23 cellular contexts compared by ENCODE assay signal in genomic region chr21:45014747-45015468, GRCh38. TPM values are rescaled to one million over a fixed set of nuclear protein-coding genes. Genes with fewer than 3 reads are reported as not detected.
A peak's percentile ranks its signal among the peaks of the same experiment; 100 is the strongest.
DNase-seq lines count a peak whose midpoint lies in the region; ATAC-seq and TF ChIP-seq lines count a peak whose summit lies in the region.
"Had no signal": no experiment of that assay in that cellular context is flagged by ENCODE, and none has a peak within 500 bp of the region (broad histone marks: within the 10 kb centered on the region; RNA-seq: fewer than 3 reads in every experiment).

No MANE protein-coding gene starts in this region.

- peaks cover 5% of the 10 kb centered on the region for H3K4me1 Mint-ChIP-seq in memory B cell
- peaks cover 7% of the 10 kb centered on the region for H3K4me1 Mint-ChIP-seq in activated T-cell treated with anti-CD3 and anti-CD28 coated beads, Interleukin-2, amount 50 U/mL, for 4 hours (ENCODE audit: low read depth)

- H3K4me3 Mint-ChIP-seq in memory B cell, result peak overlapping the region; percentile 35
- no peak overlapping the region for H3K4me3 Mint-ChIP-seq in activated T-cell treated with anti-CD3 and anti-CD28 coated beads, Interleukin-2, amount 50 U/mL, for 4 hours
- H3K4me3 Mint-ChIP-seq: activated CD4-positive, alpha-beta T cell treated with anti-CD3 and anti-CD28 coated beads, Interleukin-2, amount 10 ng/mL, durations not matched to agents 24 days and 14 days; activated CD8-positive, alpha-beta memory T cell treated with anti-CD3 and anti-CD28 coated beads, Interleukin-2, amount 10 ng/mL, durations not matched to agents 7 days and 5 days; activated T-helper 17 cell treated with anti-CD3 and anti-CD28 coated beads, Interleukin-2, amount 50 U/mL, for 72 hours; T-helper 17 cell had no signal

- H3K9me3 ChIP-seq in right atrium auricular region, result no peaks in the 10 kb centered on the region
- H3K9me3 ChIP-seq in spleen, result no peaks in the 10 kb centered on the region
- H3K9me3 ChIP-seq in esophagus squamous epithelium, result no peaks in the 10 kb centered on the region
- no peaks in the 10 kb centered on the region for H3K9me3 ChIP-seq in HAP-1
- H3K9me3 ChIP-seq: BE2C, MG63, SK-N-SH, upper lobe of left lung had no signal

- DNase-seq in left ventricle myocardium superior (peak; percentile 6), right atrium auricular region (ENCODE audit: low spot score) (no peak), RWPE1 (ENCODE audit: low spot score) (no peak), memory B cell (ENCODE audit: low spot score in 2 of 2) (no peak), spleen (peak; percentile 32), esophagus squamous epithelium (lab: John Stamatoyannopoulos, UW) (no peak), HAP-1 (ENCODE audit: low spot score in 2 of 2) (no peak)
- no peak for DNase-seq in activated T-cell treated with anti-CD3 and anti-CD28 coated beads, Interleukin-2, amount 50 U/mL, for 4 hours
- DNase-seq: activated CD4-positive, alpha-beta T cell treated with anti-CD3 and anti-CD28 coated beads, Interleukin-2, amount 10 ng/mL, durations not matched to agents 24 days and 14 days; activated CD8-positive, alpha-beta memory T cell treated with anti-CD3 and anti-CD28 coated beads, Interleukin-2, amount 10 ng/mL, durations not matched to agents 7 days and 5 days; amygdala; effector CD4-positive, alpha-beta T cell; HCEC 1CT; mammary epithelial cell; MG63; NCI-H2029 treated with DMSO at 0.1 percent for 48 hours; NCI-H2227 treated with DMSO at 0.1 percent for 48 hours; SK-N-SH; stimulated activated CD4-positive, alpha-beta T cell treated with anti-CD3 and anti-CD28 coated beads, Interleukin-1b, Interleukin-23, amount 100 ng/mL, for 48 hours had no signal

- 80 to 85% (median 84%) methylated on average over 10 to 14 of the region's 14 CpGs for WGBS in spleen, 5 donors
- WGBS in esophagus squamous epithelium, 2 donors, result 83 to 85% methylated on average over 8 to 9 of the region's 14 CpGs

- TF ChIP-seq POLR2A in spleen (IDR thresholded peaks at IDR 0.05) (no peak), esophagus squamous epithelium (IDR thresholded peaks at IDR 0.05) (no peak)

- H3K36me3 ChIP-seq in right atrium auricular region (no peaks in the 10 kb centered on the region), spleen (no peaks in the 10 kb centered on the region), esophagus squamous epithelium (no peaks in the 10 kb centered on the region), HAP-1 (replicated peaks) (no peaks in the 10 kb centered on the region)
- H3K36me3 ChIP-seq: BE2C, MG63, upper lobe of left lung had no signal

- TF ChIP-seq CTCF in right atrium auricular region (IDR thresholded peaks at IDR 0.05) (no peak), RWPE1 (conservative IDR thresholded peaks at IDR 0.05; ENCODE audit: low read depth) (no peak), spleen (IDR thresholded peaks at IDR 0.05 in 8 of 11, conservative IDR thresholded peaks at IDR 0.05 in 3 of 11) (no peak), esophagus squamous epithelium (IDR thresholded peaks at IDR 0.05) (no peak)

- intact Hi-C loops in left ventricle myocardium superior (cut with micrococcal nuclease), result no loop called here
- intact Hi-C loops in spleen (cut with DNase I; ENCODE audit: low total_unique reads), result no loop called here
- intact Hi-C loops in esophagus squamous epithelium (cut with DNase I), result no loop called here

- H3K27ac Mint-ChIP-seq in memory B cell, result no peak overlapping the region
- H3K27ac Mint-ChIP-seq: activated CD4-positive, alpha-beta T cell treated with anti-CD3 and anti-CD28 coated beads, Interleukin-2, amount 10 ng/mL, durations not matched to agents 24 days and 14 days; activated CD8-positive, alpha-beta memory T cell treated with anti-CD3 and anti-CD28 coated beads, Interleukin-2, amount 10 ng/mL, durations not matched to agents 7 days and 5 days; activated T-helper 17 cell treated with anti-CD3 and anti-CD28 coated beads, Interleukin-2, amount 50 U/mL, for 72 hours; T-helper 17 cell had no signal

- CTCF ChIA-PET in RWPE1 (lab: Yijun Ruan, JAX), result no interaction called here

- H3K4me3 ChIP-seq in right atrium auricular region (no peak overlapping the region), spleen (no peak overlapping the region), esophagus squamous epithelium (no peak overlapping the region), HAP-1 (no peak overlapping the region)
- H3K4me3 ChIP-seq: MG63, upper lobe of left lung had no signal

- POLR2A ChIA-PET in RWPE1 (lab: Yijun Ruan, JAX; ENCODE audit: low non-redundant PET), result no interaction called here

- peaks cover 3% of the 10 kb centered on the region for H3K36me3 Mint-ChIP-seq in memory B cell
- H3K36me3 Mint-ChIP-seq in activated T-cell treated with anti-CD3 and anti-CD28 coated beads, Interleukin-2, amount 50 U/mL, for 4 hours (ENCODE audit: insufficient read depth), result no peaks in the 10 kb centered on the region
- H3K36me3 Mint-ChIP-seq: activated CD8-positive, alpha-beta memory T cell treated with anti-CD3 and anti-CD28 coated beads, Interleukin-2, amount 10 ng/mL, durations not matched to agents 7 days and 5 days had no signal

- H3K4me1 ChIP-seq in right atrium auricular region, result peaks cover 0 to 28% of the 10 kb centered on the region in 2 donors
- peaks cover 2 to 34% (median 22%) of the 10 kb centered on the region in 6 donors for H3K4me1 ChIP-seq in spleen
- H3K4me1 ChIP-seq in esophagus squamous epithelium, result peaks cover 12 to 50% (median 13%) of the 10 kb centered on the region in 3 donors
- peaks cover 18% of the 10 kb centered on the region for H3K4me1 ChIP-seq in HAP-1
- H3K4me1 ChIP-seq: BE2C had no signal

- in situ Hi-C loops in HAP-1 (cut with MboI; ENCODE audit: low sequenced_read_pairs), result no loop called here

- ATAC-seq in left ventricle myocardium superior (no peak), memory B cell (ENCODE audit: low read depth) (no peak)
- no peak for ATAC-seq in activated T-cell treated with anti-CD3 and anti-CD28 coated beads, Interleukin-2, amount 50 U/mL, for 4 hours
- ATAC-seq: activated CD8-positive, alpha-beta memory T cell treated with anti-CD3 and anti-CD28 coated beads, Interleukin-2, amount 10 ng/mL, durations not matched to agents 7 days and 5 days; activated T-helper 17 cell treated with anti-CD3 and anti-CD28 coated beads, Interleukin-2, amount 50 U/mL, for 72 hours; T-helper 17 cell had no signal

- H3K9me3 Mint-ChIP-seq in memory B cell, result no peaks in the 10 kb centered on the region
- no peaks in the 10 kb centered on the region for H3K9me3 Mint-ChIP-seq in activated T-cell treated with anti-CD3 and anti-CD28 coated beads, Interleukin-2, amount 50 U/mL, for 4 hours
- H3K9me3 Mint-ChIP-seq: activated CD4-positive, alpha-beta T cell treated with anti-CD3 and anti-CD28 coated beads, Interleukin-2, amount 10 ng/mL, durations not matched to agents 24 days and 14 days; activated T-helper 17 cell treated with anti-CD3 and anti-CD28 coated beads, Interleukin-2, amount 50 U/mL, for 72 hours had no signal

- H3K27me3 ChIP-seq in right atrium auricular region (no peaks in the 10 kb centered on the region), spleen (replicated peaks in 1 of 7) (peaks cover 0 to 83% (median 20%) of the 10 kb centered on the region in 7 donors), esophagus squamous epithelium (peaks cover 0 to 67% (median 0%) of the 10 kb centered on the region in 4 donors), HAP-1 (ENCODE audit: low read depth) (no peaks in the 10 kb centered on the region)
- H3K27me3 ChIP-seq: BE2C, MG63 had no signal

- H3K27ac ChIP-seq in right atrium auricular region (no peak overlapping the region), RWPE1 (peak overlapping the region; percentile 97), spleen (no peak overlapping the region), esophagus squamous epithelium (no peak overlapping the region)
- H3K27ac ChIP-seq: upper lobe of left lung had no signal

- peaks cover 25% of the 10 kb centered on the region for H3K27me3 Mint-ChIP-seq in memory B cell
- H3K27me3 Mint-ChIP-seq in activated T-cell treated with anti-CD3 and anti-CD28 coated beads, Interleukin-2, amount 50 U/mL, for 4 hours (ENCODE audit: low read depth), result peaks cover 40% of the 10 kb centered on the region

RNA-seq across cellular contexts. Expression of gene ADARB1, which starts 59.5 kb away (rescaled TPM):
- total RNA-seq in left ventricle myocardium superior (13.6 TPM), right atrium auricular region (10 to 100 TPM in 1 of 2 donors, 1 to 10 TPM in 1; 7.5 to 10.5 TPM), spleen (10 to 100 TPM; 26.0 to 50.8 (median 34.7) TPM), esophagus squamous epithelium (10 to 100 TPM in 1 of 4 donors, 1 to 10 TPM in 3; 3.4 to 15.6 (median 5.7) TPM)
- polyA plus RNA-seq in spleen, result 10 to 100 TPM in 2 of 3 donors, 1 to 10 TPM in 1; 9.1 to 16.9 (median 13.9) TPM
- 10 to 100 TPM; 28.1 to 32.9 (median 30.9) TPM for total RNA-seq in activated T-cell treated with anti-CD3 and anti-CD28 coated beads, Interleukin-2, amount 50 U/mL, for 4 hours

Comparison
In these comparisons a context has a peak if more than half of its experiments do, and no peak if none do; other contexts are left out.
1. DNase-seq: peak in left ventricle myocardium superior (single experiment) and spleen (single experiment); none in right atrium auricular region (single experiment), RWPE1 (single experiment), memory B cell (0 of 2), esophagus squamous epithelium (single experiment), activated T-cell treated with anti-CD3 and anti-CD28 coated beads, Interleukin-2, amount 50 U/mL, for 4 hours (single experiment) and HAP-1 (0 of 2).